ENCODE assay signal across 9 cellular contexts in the genomic region with DNA sequence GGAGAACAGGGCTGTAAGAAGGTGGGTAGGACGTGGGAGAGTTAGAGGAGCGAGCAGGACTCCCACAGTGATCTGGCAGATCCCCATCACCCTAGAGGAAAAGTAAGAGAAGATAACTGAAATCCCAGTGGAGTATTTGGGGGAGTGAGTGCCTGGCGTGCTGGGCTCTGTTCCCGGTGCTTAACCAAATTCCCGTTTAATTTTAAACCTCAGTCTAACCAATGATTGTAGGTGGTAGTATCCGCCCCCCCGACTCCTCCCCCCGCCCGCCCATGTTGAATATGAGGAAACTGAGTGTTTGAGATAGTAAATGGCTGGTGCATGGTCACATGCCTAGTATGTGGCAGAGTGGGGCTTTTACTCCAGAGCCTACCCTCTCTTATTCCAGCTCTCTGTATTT. TPM values are rescaled to one million over a fixed set of nuclear protein-coding genes. Genes with fewer than 3 reads are reported as not detected.
A peak's percentile ranks its signal among the peaks of the same experiment; 100 is the strongest.
DNase-seq lines count a peak whose midpoint lies in the region; ATAC-seq, FAIRE-seq and TF ChIP-seq lines count a peak whose summit lies in the region.
"Had no signal": no experiment of that assay in that cellular context is flagged by ENCODE, and none has a peak within 500 bp of the region (broad histone marks: within the 10 kb centered on the region; RNA-seq: fewer than 3 reads in every experiment).

No MANE protein-coding gene starts in this region.

- peak overlapping the region; percentile 99 for H3K4me2 ChIP-seq in BLaER1

- H3K9me3 Mint-ChIP-seq in central memory CD8-positive, alpha-beta T cell, result no peaks in the 10 kb centered on the region
- H3K9me3 Mint-ChIP-seq in nephron, result no peaks in the 10 kb centered on the region

- H3K36me3 Mint-ChIP-seq in central memory CD8-positive, alpha-beta T cell (ENCODE audit: insufficient read depth), result peaks cover 22% of the 10 kb centered on the region
- H3K36me3 Mint-ChIP-seq in nephron (ENCODE audit: low read depth), result peaks cover 9% of the 10 kb centered on the region

- peak overlapping the region; percentile 96 for H3K27ac ChIP-seq in BLaER1

- no peak overlapping the region for H3K27ac Mint-ChIP-seq in central memory CD8-positive, alpha-beta T cell (ENCODE audit: low read depth)
- peak overlapping the region; percentile 94 to 99 (median 96) for H3K27ac Mint-ChIP-seq in nephron

- FAIRE-seq in H54 (lab: Jason Lieb, UNC), result no peak

- peak overlapping the region; percentile 91 for H3K4me3 Mint-ChIP-seq in central memory CD8-positive, alpha-beta T cell
- H3K4me3 Mint-ChIP-seq in nephron, result peak overlapping the region; percentile 86 to 89 (median 89)

- DNase-seq in MG63 (peak; percentile 74), NCI-H748 (lab: John Stamatoyannopoulos, UW; ENCODE audit: unreplicated experiment) (no peak), H54 (ENCODE audit: insufficient read length, low spot score) (no peak), HPDE6-E6E7 (ENCODE audit: extremely low spot score) (no peak)
- no peak for DNase-seq in central memory CD8-positive, alpha-beta T cell (ENCODE audit: low spot score in 2 of 2)
- DNase-seq: NCI-H1048 had no signal

- TF ChIP-seq CTCF in nephron (IDR thresholded peaks at IDR 0.05; ENCODE audit: unreplicated experiment in 3 of 3), result no peak

- H3K27me3 Mint-ChIP-seq in central memory CD8-positive, alpha-beta T cell, result no peaks in the 10 kb centered on the region
- peaks cover 4% of the 10 kb centered on the region for H3K27me3 Mint-ChIP-seq in nephron (ENCODE audit: low read depth)

- no peaks in the 10 kb centered on the region for H4K20me1 ChIP-seq in BLaER1

- H3K9me3 ChIP-seq in BLaER1 (no peaks in the 10 kb centered on the region), MG63 (no peaks in the 10 kb centered on the region)

- H3K4me3 ChIP-seq in BLaER1, result peak overlapping the region; percentile 73
- H3K4me3 ChIP-seq in MG63, result peak overlapping the region; percentile 77

- H3K27me3 ChIP-seq in BLaER1 (no peaks in the 10 kb centered on the region), MG63 (no peaks in the 10 kb centered on the region)

- H3K4me1 ChIP-seq in BLaER1, result peaks cover 43% of the 10 kb centered on the region

- peaks cover 45% of the 10 kb centered on the region for H3K4me1 Mint-ChIP-seq in central memory CD8-positive, alpha-beta T cell
- peaks cover 52% of the 10 kb centered on the region for H3K4me1 Mint-ChIP-seq in nephron

- H3K9ac ChIP-seq in BLaER1, result peak overlapping the region; percentile 95

- no peak for TF ChIP-seq POLR2A in H54 (IDR thresholded peaks at IDR 0.05; ENCODE audit: low read depth, low read length)

- H3K36me3 ChIP-seq in BLaER1, result peaks cover 50% of the 10 kb centered on the region
- H3K36me3 ChIP-seq in MG63, result peaks cover 44% of the 10 kb centered on the region

- no peak for ATAC-seq in central memory CD8-positive, alpha-beta T cell (replicated peaks; ENCODE audit: extremely low read depth, poor library complexity, severe bottlenecking)
- no peak for ATAC-seq in HG03469 (IDR thresholded peaks at IDR 0.05; ENCODE audit: unreplicated experiment)

RNA-seq across cellular contexts. Expression of a gene that starts 1.2 kb away (rescaled TPM):
- total RNA-seq in MG63 (2014; rRNA removed; shearing (Covaris generic); ENCODE audit: low replicate concordance), result 51.7 and 66.1 TPM in 2 replicates

RNA-seq across cellular contexts. Expression of a gene that starts 3.1 kb away (rescaled TPM):
- total RNA-seq in MG63 (2014; rRNA removed; shearing (Covaris generic); ENCODE audit: low replicate concordance), result 5.7 and 15.0 TPM in 2 replicates

RNA-seq across cellular contexts. Expression of a gene that starts 5.0 kb away (rescaled TPM):
- total RNA-seq in MG63 (2014; rRNA removed; shearing (Covaris generic); ENCODE audit: low replicate concordance), result not detected in 2 replicates

RNA-seq across cellular contexts. Expression of a gene that starts 50.4 kb away (rescaled TPM):
- total RNA-seq in MG63 (2014; rRNA removed; shearing (Covaris generic); ENCODE audit: low replicate concordance), result 217 and 279 TPM in 2 replicates
